Comparison of ENCODE assay signal across 18 cellular contexts in the genomic region with DNA sequence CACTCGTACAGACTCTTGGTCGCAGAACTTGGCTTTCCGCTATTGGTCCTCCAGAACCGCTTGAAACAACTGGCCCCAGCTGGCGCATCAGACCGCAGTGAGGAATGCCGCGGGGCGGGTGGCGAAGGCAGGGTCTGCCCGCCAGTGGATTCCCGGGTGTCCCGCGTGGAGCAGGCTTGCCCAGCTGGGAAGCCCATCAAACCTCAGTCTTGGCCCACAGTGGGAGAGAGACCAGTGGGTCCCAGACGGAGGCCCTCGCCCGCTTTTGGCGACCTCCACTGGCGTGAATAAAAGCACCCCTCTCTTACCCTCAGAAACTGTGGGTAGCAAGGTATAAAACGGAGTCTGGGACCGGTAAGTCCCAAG. TPM values are rescaled to one million over a fixed set of nuclear protein-coding genes. Genes with fewer than 3 reads are reported as not detected.
DNase-seq lines count a peak whose midpoint lies in the region; TF ChIP-seq lines count a peak whose summit lies in the region.
"Had no signal": no experiment of that assay in that cellular context is flagged by ENCODE, and none has a peak within 500 bp of the region (broad histone marks: within the 10 kb centered on the region; RNA-seq: fewer than 3 reads in every experiment).

No MANE protein-coding gene starts in this region.

- intact Hi-C loops in CD14-positive monocyte (cut with micrococcal nuclease), result no loop called here

- peak overlapping the region; percentile 11 for H3K18ac ChIP-seq in neuronal stem cell (ENCODE audit: low read length)

- peaks cover 24% of the 10 kb centered on the region for H3F3A ChIP-seq in MM.1S (ENCODE audit: insufficient read depth, low read length)

- H3K27me3 ChIP-seq in MM.1S (replicated peaks; ENCODE audit: insufficient read depth, low read length) (no peaks in the 10 kb centered on the region), iPS DF 6.9 (ENCODE audit: control insufficient read depth, insufficient read depth, low read length) (peaks cover 72% of the 10 kb centered on the region), neuronal stem cell (ENCODE audit: control insufficient read depth in 3 of 3, insufficient read depth in 3 of 3, low read depth in 1 of 3, low read length in 3 of 3) (peaks cover 22 to 90% (median 71%) of the 10 kb centered on the region in 3 experiments)

- H3K4me1 Mint-ChIP-seq in CD14-positive monocyte, result peaks cover 7% of the 10 kb centered on the region
- H3K4me1 Mint-ChIP-seq: natural killer cell had no signal

- no peaks in the 10 kb centered on the region for H3K79me1 ChIP-seq in neuronal stem cell (ENCODE audit: low read depth, low read length)

- peak overlapping the region in 2 of 7 donors; percentile 57 to 70 for H3K27ac Mint-ChIP-seq in CD14-positive monocyte
- H3K27ac Mint-ChIP-seq: activated naive CD8-positive, alpha-beta T cell treated with anti-CD3 and anti-CD28 coated beads, Interleukin-2, amount 50 U/mL, for 24 hours; natural killer cell had no signal

- H3K27ac ChIP-seq in MM.1S (ENCODE audit: low read length), result no peak overlapping the region
- no peak overlapping the region for H3K27ac ChIP-seq in iPS DF 6.9 (ENCODE audit: low read length)
- H3K27ac ChIP-seq in neuronal stem cell (replicated peaks; ENCODE audit: low read length), result no peak overlapping the region
- no peak overlapping the region for H3K27ac ChIP-seq in RWPE1
- H3K27ac ChIP-seq: upper lobe of left lung had no signal

- H4K8ac ChIP-seq in neuronal stem cell (ENCODE audit: low read depth, low read length), result no peak overlapping the region

- TF ChIP-seq CTCF in MM.1S (IDR thresholded peaks at IDR 0.05; ENCODE audit: low read length), result no peak
- TF ChIP-seq CTCF in RWPE1 (conservative IDR thresholded peaks at IDR 0.05; ENCODE audit: low read depth), result no peak
- TF ChIP-seq CTCF in CD14-positive monocyte (IDR thresholded peaks at IDR 0.05), result no peak

- H3K9me2 ChIP-seq in MM.1S (replicated peaks; ENCODE audit: insufficient read depth, low read length), result no peaks in the 10 kb centered on the region

- no peak overlapping the region for H2BK15ac ChIP-seq in neuronal stem cell (ENCODE audit: low read length)

- DNase-seq in GM03348 (ENCODE audit: low spot score) (peak; percentile 5), MM.1S (no peak), iPS DF 6.9 (ENCODE audit: low read depth, low spot score) (no peak), neuronal stem cell (ENCODE audit: low spot score) (peak; percentile 40), NCI-H226 (no peak), RWPE1 (ENCODE audit: low spot score) (no peak), CD14-positive monocyte (ENCODE audit: low spot score) (no peak)
- DNase-seq: activated naive CD8-positive, alpha-beta T cell treated with anti-CD3 and anti-CD28 coated beads, Interleukin-2, amount 50 U/mL, for 24 hours; AML-193; Caco-2; dermis blood vessel endothelial cell; mammary epithelial cell; MV-4-11; natural killer cell; NCI-H2029; SHP77 treated with DMSO at 0.1 percent for 48 hours; stimulated activated naive CD8-positive, alpha-beta T cell treated with anti-CD3 and anti-CD28 coated beads, Interleukin-15, Interleukin-2, amounts not matched to agents 100 U/mL and 50 U/mL, for 24 hours had no signal

- no CpG with 5 or more reads among the region's 21 CpGs for WGBS in iPS DF 6.9 (ENCODE audit: insufficient coverage, insufficient read length)
- WGBS in neuronal stem cell (ENCODE audit: extremely low coverage in 2 of 2, insufficient read length in 2 of 2, insufficient replicate concordance in 1 of 2), 2 donors, result no CpG with 5 or more reads among the region's 21 CpGs

- H3K36me3 ChIP-seq in MM.1S (replicated peaks; ENCODE audit: insufficient read depth, low read length) (no peaks in the 10 kb centered on the region), iPS DF 6.9 (ENCODE audit: control insufficient read depth, insufficient read depth, low read length) (no peaks in the 10 kb centered on the region), neuronal stem cell (replicated peaks in 1 of 2; ENCODE audit: control insufficient read depth in 2 of 2, insufficient read depth in 2 of 2, low read length in 2 of 2) (no peaks in the 10 kb centered on the region)
- H3K36me3 ChIP-seq: upper lobe of left lung had no signal

- H4K91ac ChIP-seq in neuronal stem cell (ENCODE audit: low read depth, low read length, poor library complexity), result no peak overlapping the region

- no peak overlapping the region for H2BK5ac ChIP-seq in neuronal stem cell (ENCODE audit: low read length)

- H3K4ac ChIP-seq in neuronal stem cell (ENCODE audit: low read length), result no peak overlapping the region

- H3K9me3 Mint-ChIP-seq in CD14-positive monocyte, result peaks cover 7 to 75% (median 49%) of the 10 kb centered on the region in 7 donors
- H3K9me3 Mint-ChIP-seq: activated naive CD8-positive, alpha-beta T cell treated with anti-CD3 and anti-CD28 coated beads, Interleukin-2, amount 50 U/mL, for 24 hours had no signal

- POLR2A ChIA-PET in RWPE1 (lab: Yijun Ruan, JAX; ENCODE audit: low non-redundant PET), result no interaction called here

- H3K4me2 ChIP-seq in MM.1S (ENCODE audit: low read depth, low read length), result peak overlapping the region; percentile 64; the same call in 1 of the 2 replicates
- H3K4me2 ChIP-seq in neuronal stem cell (ENCODE audit: insufficient read depth, low read length, poor library complexity, severe bottlenecking), result peak overlapping the region; percentile 69

- H3K9me3 ChIP-seq in MM.1S (replicated peaks; ENCODE audit: insufficient read depth, low read length) (no peaks in the 10 kb centered on the region), iPS DF 6.9 (ENCODE audit: control insufficient read depth, insufficient read depth, low read length) (no peaks in the 10 kb centered on the region), neuronal stem cell (replicated peaks in 1 of 2; ENCODE audit: control insufficient read depth in 2 of 2, insufficient read depth in 1 of 2, low read depth in 1 of 2, low read length in 2 of 2) (peaks cover 2 to 7% of the 10 kb centered on the region in 2 donors)
- H3K9me3 ChIP-seq: Caco-2 had no signal

- no peak overlapping the region for H3K14ac ChIP-seq in neuronal stem cell (ENCODE audit: low read length)

- H3K27me3 Mint-ChIP-seq in CD14-positive monocyte (ENCODE audit: low read depth in 3 of 3), result peaks cover 98% of the 10 kb centered on the region in 3 donors

- H3K4me3 ChIP-seq in MM.1S (ENCODE audit: low read length) (peak overlapping the region; percentile 45; the same call in 1 of the 2 replicates), iPS DF 6.9 (ENCODE audit: low read length) (peak overlapping the region; percentile 15; the same call in 1 of the 2 replicates), neuronal stem cell (ENCODE audit: low read length in 2 of 2) (no peak overlapping the region)
- H3K4me3 ChIP-seq: upper lobe of left lung had no signal

- no peak overlapping the region for H2BK12ac ChIP-seq in neuronal stem cell (ENCODE audit: low read length)

- peaks cover 6 to 10% of the 10 kb centered on the region in 2 donors for H3K36me3 Mint-ChIP-seq in CD14-positive monocyte

- CTCF ChIA-PET in RWPE1 (lab: Yijun Ruan, JAX), result interaction anchor here (0.6 kb wide), 1 partner anchor 9 kb away, joined by 3 read pairs; no protein-coding TSS in a partner anchor

- H3K4me3 Mint-ChIP-seq in CD14-positive monocyte, result peak overlapping the region in 1 of 2 donors; percentile 52
- H3K4me3 Mint-ChIP-seq: activated naive CD8-positive, alpha-beta T cell treated with anti-CD3 and anti-CD28 coated beads, Interleukin-2, amount 50 U/mL, for 24 hours; natural killer cell had no signal

- H3K23ac ChIP-seq in neuronal stem cell (ENCODE audit: low read depth, low read length, poor library complexity), result no peak overlapping the region

- no peak overlapping the region for H2BK120ac ChIP-seq in neuronal stem cell (ENCODE audit: low read depth, low read length)

- H2AFZ ChIP-seq in MM.1S (ENCODE audit: low read length), result no peak overlapping the region
- peak overlapping the region; percentile 45 for H2AFZ ChIP-seq in neuronal stem cell (ENCODE audit: low read length)

- H3K79me2 ChIP-seq in MM.1S (ENCODE audit: low read length), result peaks cover 32% of the 10 kb centered on the region

- no peaks in the 10 kb centered on the region for H4K20me1 ChIP-seq in MM.1S (ENCODE audit: insufficient read depth, low read length)

- H3K4me1 ChIP-seq in MM.1S (ENCODE audit: low read length), result no peaks in the 10 kb centered on the region
- peaks cover 4% of the 10 kb centered on the region; the same call in 1 of the 2 replicates for H3K4me1 ChIP-seq in iPS DF 6.9 (ENCODE audit: control insufficient read depth, insufficient read depth, low read length)
- peaks cover 6 to 26% of the 10 kb centered on the region in 2 donors for H3K4me1 ChIP-seq in neuronal stem cell (ENCODE audit: control insufficient read depth in 2 of 2, insufficient read depth in 1 of 2, low read depth in 1 of 2, low read length in 2 of 2)
- H3K4me1 ChIP-seq: Caco-2 had no signal

- no peak overlapping the region; the same call in 1 of the 2 replicates for H3K9ac ChIP-seq in MM.1S (ENCODE audit: low read length)
- no peak overlapping the region for H3K9ac ChIP-seq in neuronal stem cell (ENCODE audit: low read depth, low read length, poor library complexity)

- no peak overlapping the region for H2AK5ac ChIP-seq in neuronal stem cell (ENCODE audit: low read depth, low read length)

RNA-seq across cellular contexts. Expression of gene LHX8, which starts 3.9 kb away (rescaled TPM):
- polyA plus RNA-seq in neuronal stem cell (2013, experiment 1 of 2), result 0.07 TPM
- 0.04 TPM for polyA plus RNA-seq in neuronal stem cell (2013, experiment 2 of 2)
- polyA plus RNA-seq in CD14-positive monocyte, result not detected
- polyA plus RNA-seq: mammary epithelial cell had no signal

Comparison
In these comparisons a context has a peak if more than half of its experiments do, and no peak if none do; other contexts are left out.
1. DNase-seq: peak in GM03348 (single experiment) and neuronal stem cell (single experiment); none in MM.1S (single experiment), iPS DF 6.9 (single experiment), NCI-H226 (single experiment), RWPE1 (single experiment) and CD14-positive monocyte (single experiment).
2. H3K4me3 ChIP-seq: peak in MM.1S (single experiment) and iPS DF 6.9 (single experiment); none in neuronal stem cell (0 of 2).